In genomic region chr7:132197772-132198171, GRCh38 we compare ENCODE assay signal across 2 cellular contexts.
TF ChIP-seq lines count a peak whose summit lies in the region.

No MANE protein-coding gene starts in this region.

TF ChIP-seq in HepG2, 621 proteins besides CTCF, POLR2A, EP300 and RAD21 (continues in another document):
- TF ChIP-seq ZNF629 (CRISPR knock-in tag; conservative IDR thresholded peaks at IDR 0.05) (no peak), NCOA2 (CRISPR knock-in tag; IDR thresholded peaks at IDR 0.05) (peak; percentile 54; the same call in 1 of the 2 replicates), KAT2B (IDR thresholded peaks at IDR 0.05; ENCODE audit: borderline replicate concordance, low read depth, low read length) (no peak), ELF1 (CRISPR knock-in tag; IDR thresholded peaks at IDR 0.05) (0 out of 2 replicates have a peak, but pooled peaks have one; percentile 34), ZKSCAN1 (IDR thresholded peaks at IDR 0.05; ENCODE audit: low read length) (no peak), GATAD2A (CRISPR knock-in tag; IDR thresholded peaks at IDR 0.05) (0 out of 2 replicates have a peak, but pooled peaks have one; percentile 27), ZNF703 (CRISPR knock-in tag; IDR thresholded peaks at IDR 0.05; ENCODE audit: borderline replicate concordance) (no peak), TMF1 (CRISPR knock-in tag; IDR thresholded peaks at IDR 0.05; ENCODE audit: low read depth) (no peak), ATF2 (CRISPR knock-in tag; IDR thresholded peaks at IDR 0.05) (no peak), HMG20B (CRISPR knock-in tag; conservative IDR thresholded peaks at IDR 0.05) (no peak), MLLT10 (CRISPR knock-in tag; IDR thresholded peaks at IDR 0.05) (no peak), ZNF781 (CRISPR knock-in tag; IDR thresholded peaks at IDR 0.05; ENCODE audit: borderline replicate concordance, not compliant biosample characterization) (no peak), MLX (CRISPR knock-in tag; IDR thresholded peaks at IDR 0.05) (no peak), MATR3 (CRISPR knock-in tag; IDR thresholded peaks at IDR 0.05) (no peak), ZNF720 (CRISPR knock-in tag; IDR thresholded peaks at IDR 0.05) (no peak), NKX3-1 (CRISPR knock-in tag; IDR thresholded peaks at IDR 0.05) (no peak), NFRKB (IDR thresholded peaks at IDR 0.05) (no peak), NCOA1 (CRISPR knock-in tag; IDR thresholded peaks at IDR 0.05) (no peak), SALL1 (CRISPR knock-in tag; IDR thresholded peaks at IDR 0.05) (peak; percentile 62; the same call in 1 of the 2 replicates), HINFP (CRISPR knock-in tag; IDR thresholded peaks at IDR 0.05; ENCODE audit: low read depth) (no peak), ZNF44 (CRISPR knock-in tag; IDR thresholded peaks at IDR 0.05) (no peak), HOXA7 (CRISPR knock-in tag; IDR thresholded peaks at IDR 0.05) (no peak), NR2F1 (CRISPR knock-in tag; IDR thresholded peaks at IDR 0.05) (peak in 1 of 2 experiments; percentile 62; a peak in 1 of 4 replicates), ZNF841 (CRISPR knock-in tag; IDR thresholded peaks at IDR 0.05; ENCODE audit: borderline replicate concordance) (no peak), THRA (CRISPR knock-in tag; IDR thresholded peaks at IDR 0.05; ENCODE audit: borderline replicate concordance) (peak; percentile 13; the same call in 1 of the 2 replicates), ZNF674 (CRISPR knock-in tag; IDR thresholded peaks at IDR 0.05; ENCODE audit: low read depth) (no peak), ZNF547 (CRISPR knock-in tag; IDR thresholded peaks at IDR 0.05) (no peak), ZNF788 (CRISPR knock-in tag; IDR thresholded peaks at IDR 0.05; ENCODE audit: borderline replicate concordance) (no peak), ELF3 (CRISPR knock-in tag; IDR thresholded peaks at IDR 0.05) (peak; percentile 55), ZNF234 (CRISPR knock-in tag; conservative IDR thresholded peaks at IDR 0.05) (no peak), SATB2 (CRISPR knock-in tag; IDR thresholded peaks at IDR 0.05) (no peak), HCFC1 (IDR thresholded peaks at IDR 0.05; ENCODE audit: low read depth, low read length) (no peak), ZNF883 (CRISPR knock-in tag; IDR thresholded peaks at IDR 0.05; ENCODE audit: not compliant biosample characterization) (no peak), ETS1 (CRISPR knock-in tag; IDR thresholded peaks at IDR 0.05) (no peak), PPARG (CRISPR knock-in tag; conservative IDR thresholded peaks at IDR 0.05) (0 out of 2 replicates have a peak, but pooled peaks have one; percentile 39), AGO2 (optimal IDR thresholded peaks at IDR 0.05; ENCODE audit: low read depth, low read length) (no peak), POGZ (CRISPR knock-in tag; IDR thresholded peaks at IDR 0.05) (no peak)

TF ChIP-seq in H1, 55 proteins besides CTCF, POLR2A, EP300 and RAD21:
- TF ChIP-seq POLR2AphosphoS5 (IDR thresholded peaks at IDR 0.05; ENCODE audit: low read depth, low read length), result no peak
- no peak for TF ChIP-seq BCL11A (IDR thresholded peaks at IDR 0.05; ENCODE audit: low read depth in 2 of 2, low read length in 2 of 2)
- no peak for TF ChIP-seq HDAC6 (IDR thresholded peaks at IDR 0.05; ENCODE audit: low read depth, low read length)
- TF ChIP-seq EGR1 (IDR thresholded peaks at IDR 0.05; ENCODE audit: borderline replicate concordance, low read depth, low read length), result no peak
- no peak for TF ChIP-seq TEAD4 (IDR thresholded peaks at IDR 0.05; ENCODE audit: low read depth, low read length)
- TF ChIP-seq CBX8 (IDR thresholded peaks at IDR 0.05; ENCODE audit: borderline replicate concordance, low read depth, low read length), result no peak
- no peak for TF ChIP-seq SP4 (IDR thresholded peaks at IDR 0.05; ENCODE audit: low read length)
- TF ChIP-seq KDM4A (IDR thresholded peaks at IDR 0.05; ENCODE audit: low read depth, low read length, severe bottlenecking), result no peak
- TF ChIP-seq ZNF274 (IDR thresholded peaks at IDR 0.05; ENCODE audit: borderline replicate concordance, extremely low read depth, low read length), result no peak
